Comparison of ENCODE assay signal across 17 cellular contexts in the genomic region with DNA sequence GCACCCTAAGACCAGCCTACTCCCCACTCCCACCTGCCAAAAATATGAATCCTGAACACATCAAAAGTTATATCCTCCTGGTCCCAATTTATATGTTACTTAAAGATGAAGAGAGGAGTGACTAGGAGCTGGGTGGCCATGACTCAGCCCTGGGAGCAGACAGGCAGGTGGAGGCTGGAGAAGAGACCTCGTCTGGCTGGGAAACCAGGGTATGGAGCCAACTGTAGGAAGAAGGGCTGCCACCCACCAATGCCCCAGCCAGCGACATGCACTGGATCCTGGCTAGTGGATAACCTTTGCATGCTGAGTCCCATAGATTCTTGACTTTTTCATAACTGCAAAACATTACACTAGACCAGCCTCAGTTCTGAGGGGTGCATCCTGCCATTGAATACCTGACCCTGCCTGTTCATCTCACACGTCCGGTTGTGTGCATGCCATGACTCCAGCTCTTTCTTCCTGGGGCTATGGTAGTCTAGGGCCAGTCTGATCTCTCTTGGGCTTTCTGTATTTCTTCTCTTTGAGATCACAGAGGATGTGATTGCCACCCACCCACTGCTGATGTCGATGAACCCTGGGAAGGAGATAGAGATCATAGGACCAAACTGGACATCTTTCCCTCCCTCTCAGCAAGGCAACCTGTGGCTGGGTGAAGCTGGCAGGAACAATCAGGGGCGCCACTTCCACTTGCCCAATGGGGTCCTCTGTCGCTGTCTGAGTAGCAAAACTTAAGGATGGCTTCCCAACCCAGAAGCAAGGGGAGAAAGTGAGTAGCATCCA.
A peak's percentile ranks its signal among the peaks of the same experiment; 100 is the strongest.
DNase-seq lines count a peak whose midpoint lies in the region; ATAC-seq and TF ChIP-seq lines count a peak whose summit lies in the region.
"Had no signal": no experiment of that assay in that cellular context is flagged by ENCODE, and none has a peak within 500 bp of the region (broad histone marks: within the 10 kb centered on the region; RNA-seq: fewer than 3 reads in every experiment).

No MANE protein-coding gene starts in this region.

- no peak overlapping the region for H3K4me3 ChIP-seq in right atrium auricular region

- no peaks in the 10 kb centered on the region for H3K36me3 ChIP-seq in right atrium auricular region

- no peak for TF ChIP-seq CTCF in right atrium auricular region (IDR thresholded peaks at IDR 0.05)

- ATAC-seq in GM19035 (IDR thresholded peaks at IDR 0.05; ENCODE audit: unreplicated experiment) (no peak), HG03354 (IDR thresholded peaks at IDR 0.05; ENCODE audit: poor library complexity, severe bottlenecking, unreplicated experiment) (no peak)

- intact Hi-C loops in cardiac septum (cut with DNase I) = no loop called here
- intact Hi-C loops in posterior vena cava (cut with DNase I) = no loop called here

- no peak overlapping the region for H3K27ac ChIP-seq in right atrium auricular region
- H3K27ac ChIP-seq: C4-2B, RWPE1 had no signal

- DNase-seq in cardiac septum (ENCODE audit: low spot score) (peak; percentile 38), right atrium auricular region (ENCODE audit: low spot score) (no peak), islet precursor cell (peak; percentile 45), posterior vena cava (ENCODE audit: low spot score) (peak; percentile 29), T-helper 1 cell (no peak)
- DNase-seq: DMS53, GF-D8, NCI-H1417 treated with DMSO at 0.1 percent for 48 hours, NCI-H187, NCI-H446 treated with DMSO at 0.1 percent for 48 hours, NCI-H526 treated with DMSO at 0.1 percent for 48 hours, SIG-M5, SK-N-SH had no signal

- no peaks in the 10 kb centered on the region for H3K9me3 ChIP-seq in right atrium auricular region
- H3K9me3 ChIP-seq: SK-N-SH had no signal

- no peaks in the 10 kb centered on the region for H3K27me3 ChIP-seq in right atrium auricular region

- no peaks in the 10 kb centered on the region for H3K4me1 ChIP-seq in right atrium auricular region

Comparison
In these comparisons a context has a peak if more than half of its experiments do, and no peak if none do; other contexts are left out.
1. DNase-seq: peak in cardiac septum (single experiment), islet precursor cell (single experiment) and posterior vena cava (single experiment); none in right atrium auricular region (single experiment) and T-helper 1 cell (0 of 5).